Comparison of ENCODE assay signal across 8 cellular contexts in the genomic region with DNA sequence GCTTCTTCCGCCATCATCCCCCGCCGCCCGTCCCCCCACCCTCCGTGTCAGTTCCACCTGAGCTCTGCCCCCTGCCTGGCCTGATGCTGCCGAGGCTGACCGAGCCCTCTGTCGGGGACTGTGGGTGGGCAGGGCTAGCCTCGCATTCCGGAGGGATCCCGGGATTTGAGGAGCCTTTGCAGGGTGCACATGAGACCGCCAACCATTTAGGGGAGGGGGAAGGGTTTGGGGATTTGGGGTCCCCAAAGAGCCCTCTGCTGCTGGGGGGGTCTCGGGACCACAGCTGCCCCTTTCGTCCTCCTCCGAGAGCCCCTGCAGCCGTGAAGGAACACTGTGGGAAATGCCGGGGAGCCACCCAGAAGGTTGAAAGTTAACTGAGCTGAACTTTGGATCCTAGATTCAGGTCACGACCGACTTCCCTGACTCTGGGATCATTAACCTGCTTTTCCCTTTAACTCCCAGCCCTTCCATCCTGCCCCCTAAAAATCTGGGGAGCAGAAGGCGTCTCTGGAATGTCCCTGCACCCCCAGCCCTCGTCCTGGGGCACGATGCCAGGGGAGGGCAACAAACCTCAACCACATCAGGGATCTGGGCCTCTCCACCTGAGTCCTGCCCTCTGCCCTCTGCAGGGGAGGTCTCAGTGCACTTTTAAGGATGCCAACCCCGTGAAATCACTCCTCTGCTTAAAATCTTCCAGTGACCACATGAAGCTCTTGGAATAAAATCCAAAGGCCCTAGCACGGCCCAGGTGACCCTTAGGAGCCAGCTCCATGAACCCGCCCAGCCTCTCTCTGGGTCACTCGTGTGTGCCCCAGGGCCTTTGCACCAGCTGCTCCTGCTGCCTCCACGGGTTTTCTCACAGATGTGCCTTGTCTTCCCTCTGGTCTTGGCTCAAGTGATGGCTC.
DNase-seq lines count a peak whose midpoint lies in the region; ATAC-seq and TF ChIP-seq lines count a peak whose summit lies in the region.

No MANE protein-coding gene starts in this region.

- H3K27me3 Mint-ChIP-seq in activated naive CD8-positive, alpha-beta T cell treated with anti-CD3 and anti-CD28 coated beads, Interleukin-2, amount 50 U/mL, for 24 hours, result no peaks in the 10 kb centered on the region
- H3K27me3 Mint-ChIP-seq in stimulated activated naive B cell treated with anti-CD40 and anti-IgM and Interleukin-4, amounts not matched to agents 10 μg/mL and 1 μg/mL and 100 μg/mL, for 72 hours, result no peaks in the 10 kb centered on the region

- H3K36me3 Mint-ChIP-seq in activated naive CD8-positive, alpha-beta T cell treated with anti-CD3 and anti-CD28 coated beads, Interleukin-2, amount 50 U/mL, for 24 hours (ENCODE audit: low read depth), result peaks cover 3% of the 10 kb centered on the region
- H3K36me3 Mint-ChIP-seq in stimulated activated naive B cell treated with anti-CD40 and anti-IgM and Interleukin-4, amounts not matched to agents 10 μg/mL and 1 μg/mL and 100 μg/mL, for 72 hours, result peaks cover 33 to 41% of the 10 kb centered on the region in 2 donors

- no peak for TF ChIP-seq CTCF in HFF-Myc (IDR thresholded peaks at IDR 0.05; ENCODE audit: low read depth, low read length, missing control alignments)

- H3K4me1 Mint-ChIP-seq in activated naive CD8-positive, alpha-beta T cell treated with anti-CD3 and anti-CD28 coated beads, Interleukin-2, amount 50 U/mL, for 24 hours, result peaks cover 38% of the 10 kb centered on the region
- peaks cover 48 to 70% of the 10 kb centered on the region in 2 donors for H3K4me1 Mint-ChIP-seq in stimulated activated naive B cell treated with anti-CD40 and anti-IgM and Interleukin-4, amounts not matched to agents 10 μg/mL and 1 μg/mL and 100 μg/mL, for 72 hours

- DNase-seq in HFF-Myc (ENCODE audit: extremely low read depth, low read depth), result no peak
- no peak for DNase-seq in activated naive CD8-positive, alpha-beta T cell treated with anti-CD3 and anti-CD28 coated beads, Interleukin-2, amount 50 U/mL, for 24 hours
- DNase-seq in kidney tubule cell (ENCODE audit: low spot score), result peak; percentile 82
- DNase-seq in stimulated activated naive B cell treated with anti-CD40 and anti-IgM and Interleukin-4, amounts not matched to agents 10 μg/mL and 1 μg/mL and 100 μg/mL, for 72 hours, result no peak
- no peak for DNase-seq in MV-4-11 (lab: John Stamatoyannopoulos, UW)
- DNase-seq in NCI-H2171 treated with DMSO at 0.1 percent for 48 hours (lab: John Stamatoyannopoulos, UW), result no peak

- peak overlapping the region; percentile 63 for H3K4me3 ChIP-seq in HFF-Myc (replicated peaks; ENCODE audit: low read depth, low read length)

- peak overlapping the region; percentile 36 for H3K4me3 Mint-ChIP-seq in activated naive CD8-positive, alpha-beta T cell treated with anti-CD3 and anti-CD28 coated beads, Interleukin-2, amount 50 U/mL, for 24 hours
- peak overlapping the region; percentile 81 to 85 for H3K4me3 Mint-ChIP-seq in stimulated activated naive B cell treated with anti-CD40 and anti-IgM and Interleukin-4, amounts not matched to agents 10 μg/mL and 1 μg/mL and 100 μg/mL, for 72 hours

- no peak for ATAC-seq in activated naive CD8-positive, alpha-beta T cell treated with anti-CD3 and anti-CD28 coated beads, Interleukin-2, amount 50 U/mL, for 24 hours
- ATAC-seq in stimulated activated naive B cell treated with anti-CD40 and anti-IgM and Interleukin-4, amounts not matched to agents 10 μg/mL and 1 μg/mL and 100 μg/mL, for 72 hours (replicated peaks), result no peak
- no peak for ATAC-seq in HG02798 (IDR thresholded peaks at IDR 0.05; ENCODE audit: poor library complexity, unreplicated experiment)
- no peak for ATAC-seq in GM18907 (IDR thresholded peaks at IDR 0.05; ENCODE audit: unreplicated experiment)

- no peaks in the 10 kb centered on the region for H3K9me3 Mint-ChIP-seq in activated naive CD8-positive, alpha-beta T cell treated with anti-CD3 and anti-CD28 coated beads, Interleukin-2, amount 50 U/mL, for 24 hours
- no peaks in the 10 kb centered on the region for H3K9me3 Mint-ChIP-seq in stimulated activated naive B cell treated with anti-CD40 and anti-IgM and Interleukin-4, amounts not matched to agents 10 μg/mL and 1 μg/mL and 100 μg/mL, for 72 hours

- peak overlapping the region; percentile 18 for H3K27ac Mint-ChIP-seq in activated naive CD8-positive, alpha-beta T cell treated with anti-CD3 and anti-CD28 coated beads, Interleukin-2, amount 50 U/mL, for 24 hours
- peak overlapping the region; percentile 98 for H3K27ac Mint-ChIP-seq in stimulated activated naive B cell treated with anti-CD40 and anti-IgM and Interleukin-4, amounts not matched to agents 10 μg/mL and 1 μg/mL and 100 μg/mL, for 72 hours
